In genomic region chr3:33060609-33061337, GRCh38 we compare ENCODE assay signal across 13 cellular contexts. TPM values are rescaled to one million over a fixed set of nuclear protein-coding genes. Genes with fewer than 3 reads are reported as not detected.
A peak's percentile ranks its signal among the peaks of the same experiment; 100 is the strongest.
DNase-seq lines count a peak whose midpoint lies in the region; ATAC-seq and TF ChIP-seq lines count a peak whose summit lies in the region.
"Had no signal": no experiment of that assay in that cellular context is flagged by ENCODE, and none has a peak within 500 bp of the region (broad histone marks: within the 10 kb centered on the region; RNA-seq: fewer than 3 reads in every experiment).

No MANE protein-coding gene starts in this region.

- intact Hi-C loops in CD8-positive, alpha-beta T cell (cut with DNase I, micrococcal nuclease), result loop anchor here (1.0 kb wide), 2 partner anchors 13 to 25 kb away; no protein-coding TSS in a partner anchor

- H3K27me3 ChIP-seq in CD8-positive, alpha-beta T cell (ENCODE audit: insufficient read depth, low read length), result no peaks in the 10 kb centered on the region
- no peaks in the 10 kb centered on the region for H3K27me3 ChIP-seq in trophoblast cell (ENCODE audit: insufficient read depth, low read length)
- H3K27me3 ChIP-seq: gastrocnemius medialis, left lung had no signal

- POLR2A ChIA-PET in CD8-positive, alpha-beta T cell (lab: Charles Lee), result interaction anchor here (5.3 kb wide), 1 partner anchor 15 kb away, joined by 29 read pairs; no protein-coding TSS in a partner anchor
- POLR2A ChIA-PET in T-cell (lab: Charles Lee) (interaction anchor here (0.5 to 1.4 kb wide), 4 partner anchors 11 to 77 kb away, joined by 3 to 8 read pairs (median 4); no protein-coding TSS in a partner anchor), HEK293T (lab: Yijun Ruan, JAX) (no interaction called here)

- H3K9ac ChIP-seq in trophoblast cell (ENCODE audit: low read length), result no peak overlapping the region

- peak overlapping the region; percentile 38 for H3K27ac Mint-ChIP-seq in CD8-positive, alpha-beta T cell
- peak overlapping the region; percentile 98 to 99 for H3K27ac Mint-ChIP-seq in T-cell
- H3K27ac Mint-ChIP-seq in natural killer cell treated with Interleukin-12 subunit alpha and Interleukin-12 subunit beta and Interleukin-15 and Interleukin-18, amount 100 ng/mL, for 72 hours, result peak overlapping the region in 1 of 2 donors; percentile 2
- H3K27ac Mint-ChIP-seq: progenitor cell of endocrine pancreas had no signal

- H4K8ac ChIP-seq in trophoblast cell (ENCODE audit: low read depth, low read length), result no peak overlapping the region

- no CpG with 5 or more reads among the region's 10 CpGs for WGBS in trophoblast cell (ENCODE audit: extremely low coverage, insufficient coverage, insufficient read length)

- no peak overlapping the region for H2BK5ac ChIP-seq in trophoblast cell (ENCODE audit: low read depth, low read length, poor library complexity)

- H3K79me2 ChIP-seq in trophoblast cell (ENCODE audit: control insufficient read depth, insufficient read depth, low read length, poor library complexity), result no peaks in the 10 kb centered on the region

- H3K4me3 ChIP-seq in CD8-positive, alpha-beta T cell (ENCODE audit: low read depth, low read length), result no peak overlapping the region
- H3K4me3 ChIP-seq in trophoblast cell (ENCODE audit: low read depth, low read length), result no peak overlapping the region
- H3K4me3 ChIP-seq: gastrocnemius medialis, left lung had no signal

- no peak overlapping the region for H4K12ac ChIP-seq in trophoblast cell (ENCODE audit: low read depth, low read length)

- H3K79me1 ChIP-seq in trophoblast cell (ENCODE audit: low read length), result no peaks in the 10 kb centered on the region

- no peak overlapping the region for H3K4ac ChIP-seq in trophoblast cell (ENCODE audit: low read depth, low read length)

- no peak for ATAC-seq in CD8-positive, alpha-beta T cell
- peak; percentile 49 to 70 (median 54) for ATAC-seq in T-cell (replicated peaks in 1 of 4)
- ATAC-seq in natural killer cell treated with Interleukin-12 subunit alpha and Interleukin-12 subunit beta and Interleukin-15 and Interleukin-18, amount 100 ng/mL, for 72 hours, result no peak
- no peak for ATAC-seq in HG02623 (IDR thresholded peaks at IDR 0.05; ENCODE audit: unreplicated experiment)
- ATAC-seq: gastrocnemius medialis, left lung had no signal

- no peak overlapping the region for H2BK12ac ChIP-seq in trophoblast cell (ENCODE audit: low read length)

- no peak overlapping the region for H2AFZ ChIP-seq in trophoblast cell (ENCODE audit: insufficient read depth, low read length, poor library complexity)

- no peaks in the 10 kb centered on the region for H3K27me3 Mint-ChIP-seq in CD8-positive, alpha-beta T cell (ENCODE audit: low read depth)
- no peaks in the 10 kb centered on the region for H3K27me3 Mint-ChIP-seq in T-cell
- no peaks in the 10 kb centered on the region for H3K27me3 Mint-ChIP-seq in natural killer cell treated with Interleukin-12 subunit alpha and Interleukin-12 subunit beta and Interleukin-15 and Interleukin-18, amount 100 ng/mL, for 72 hours
- H3K27me3 Mint-ChIP-seq: progenitor cell of endocrine pancreas had no signal

- in situ Hi-C loops in GM13976 (cut with MboI; ENCODE audit: low sequenced_read_pairs, unreplicated experiment), result loop anchor here (25.0 kb wide), 1 partner anchor 323 kb away; no protein-coding TSS in a partner anchor

- peaks cover 60% of the 10 kb centered on the region for H3K36me3 Mint-ChIP-seq in CD8-positive, alpha-beta T cell
- peaks cover 46% of the 10 kb centered on the region for H3K36me3 Mint-ChIP-seq in T-cell
- H3K36me3 Mint-ChIP-seq in natural killer cell treated with Interleukin-12 subunit alpha and Interleukin-12 subunit beta and Interleukin-15 and Interleukin-18, amount 100 ng/mL, for 72 hours, result peaks cover 16% of the 10 kb centered on the region

- peaks cover 58% of the 10 kb centered on the region for H3K4me1 Mint-ChIP-seq in CD8-positive, alpha-beta T cell (ENCODE audit: low read depth)
- peaks cover 77 to 87% (median 77%) of the 10 kb centered on the region in 3 donors for H3K4me1 Mint-ChIP-seq in T-cell
- peaks cover 28 to 40% of the 10 kb centered on the region in 2 donors for H3K4me1 Mint-ChIP-seq in natural killer cell treated with Interleukin-12 subunit alpha and Interleukin-12 subunit beta and Interleukin-15 and Interleukin-18, amount 100 ng/mL, for 72 hours (ENCODE audit: low read depth in 2 of 2)

- H4K91ac ChIP-seq in trophoblast cell (ENCODE audit: low read depth, low read length), result no peak overlapping the region

- H3K23ac ChIP-seq in trophoblast cell (ENCODE audit: low read length), result peak overlapping the region; percentile 3

- DNase-seq in CD8-positive, alpha-beta T cell, result peak in 3 of 7 experiments; percentile 30 to 65 (median 54)
- peak in 32 of 34 experiments; percentile 10 to 68 (median 42) for DNase-seq in T-cell
- peak; percentile 44 for DNase-seq in activated T-helper 1 cell treated with Interleukin-2 at 50 U/mL for 16 hours (ENCODE audit: low read depth)
- no peak for DNase-seq in trophoblast cell
- no peak for DNase-seq in natural killer cell treated with Interleukin-12 subunit alpha and Interleukin-12 subunit beta and Interleukin-15 and Interleukin-18, amount 100 ng/mL, for 72 hours (ENCODE audit: low spot score)
- DNase-seq in HEK293T (ENCODE audit: extremely low spot score), result no peak
- DNase-seq in GM13976 (ENCODE audit: low spot score), result no peak
- DNase-seq: gastrocnemius medialis, IMR-90, left lung, NCI-H2107 had no signal

- H3K27ac ChIP-seq in CD8-positive, alpha-beta T cell (ENCODE audit: low read depth, low read length), result no peak overlapping the region
- no peak overlapping the region for H3K27ac ChIP-seq in trophoblast cell (ENCODE audit: low read depth, low read length)
- H3K27ac ChIP-seq: gastrocnemius medialis, left lung had no signal

- no peak overlapping the region for H3K18ac ChIP-seq in trophoblast cell (ENCODE audit: low read length)

- no peak overlapping the region for H2AK5ac ChIP-seq in trophoblast cell (ENCODE audit: low read length)

- H3K4me2 ChIP-seq in trophoblast cell (ENCODE audit: low read length), result no peak overlapping the region

- no peaks in the 10 kb centered on the region for H3K9me3 Mint-ChIP-seq in CD8-positive, alpha-beta T cell
- no peaks in the 10 kb centered on the region for H3K9me3 Mint-ChIP-seq in T-cell
- no peaks in the 10 kb centered on the region for H3K9me3 Mint-ChIP-seq in natural killer cell treated with Interleukin-12 subunit alpha and Interleukin-12 subunit beta and Interleukin-15 and Interleukin-18, amount 100 ng/mL, for 72 hours

- no peak overlapping the region for H2BK120ac ChIP-seq in trophoblast cell (ENCODE audit: insufficient read depth, low read length, poor library complexity)

- CTCF ChIA-PET in CD8-positive, alpha-beta T cell (lab: Charles Lee), result interaction anchor here (0.8 to 1.6 kb wide), 5 partner anchors 8 to 113 kb away, joined by 3 to 5 read pairs (median 3); no protein-coding TSS in a partner anchor
- CTCF ChIA-PET in T-cell (lab: Charles Lee), result interaction anchor here (0.5 to 3.4 kb wide), 10 partner anchors 10 to 607 kb away, joined by 3 to 19 read pairs (median 4); no protein-coding TSS in a partner anchor
- CTCF ChIA-PET in HEK293T (lab: Yijun Ruan, JAX), result interaction anchor here (0.7 kb wide), 1 partner anchor 14 kb away, joined by 3 read pairs; no protein-coding TSS in a partner anchor

- TF ChIP-seq CTCF in CD8-positive, alpha-beta T cell (IDR thresholded peaks at IDR 0.05), result no peak
- no peak for TF ChIP-seq CTCF in GM13976 (IDR thresholded peaks at IDR 0.05; ENCODE audit: borderline replicate concordance, control extremely low read depth, extremely low read depth, insufficient read depth, missing control alignments)

- no peaks in the 10 kb centered on the region for H3K9me3 ChIP-seq in CD8-positive, alpha-beta T cell (ENCODE audit: low read length)
- no peaks in the 10 kb centered on the region for H3K9me3 ChIP-seq in trophoblast cell (ENCODE audit: insufficient read depth, low read depth, low read length)
- H3K9me3 ChIP-seq: gastrocnemius medialis, left lung had no signal

- H3K4me1 ChIP-seq in CD8-positive, alpha-beta T cell (ENCODE audit: insufficient read depth, low read length), result peaks cover 24% of the 10 kb centered on the region
- no peaks in the 10 kb centered on the region for H3K4me1 ChIP-seq in trophoblast cell (ENCODE audit: control insufficient read depth in 1 of 2, insufficient read depth in 2 of 2, low read length in 2 of 2)
- H3K4me1 ChIP-seq: gastrocnemius medialis had no signal

- peaks cover 5% of the 10 kb centered on the region for H3K36me3 ChIP-seq in CD8-positive, alpha-beta T cell (ENCODE audit: insufficient read depth, low read length)
- H3K36me3 ChIP-seq in trophoblast cell (ENCODE audit: control insufficient read depth in 1 of 2, insufficient read depth in 2 of 2, low read length in 2 of 2), result peaks cover 2 to 18% of the 10 kb centered on the region in 2 experiments

- H3K14ac ChIP-seq in trophoblast cell (ENCODE audit: low read length), result no peak overlapping the region

- no peak overlapping the region for H3K4me3 Mint-ChIP-seq in CD8-positive, alpha-beta T cell
- peak overlapping the region; percentile 23 to 59 (median 31) for H3K4me3 Mint-ChIP-seq in T-cell
- no peak overlapping the region for H3K4me3 Mint-ChIP-seq in natural killer cell treated with Interleukin-12 subunit alpha and Interleukin-12 subunit beta and Interleukin-15 and Interleukin-18, amount 100 ng/mL, for 72 hours

TF ChIP-seq in HEK293T, 16 proteins besides CTCF, POLR2A, EP300 and RAD21:
- TF ChIP-seq SUZ12 (IDR thresholded peaks at IDR 0.05) (no peak), BHLHE40 (IDR thresholded peaks at IDR 0.05; ENCODE audit: borderline replicate concordance) (no peak)

RNA-seq across cellular contexts. Expression of gene GLB1, which starts 36.2 kb away (rescaled TPM):
- 10 to 100 TPM; 13.3 to 14.7 TPM for total RNA-seq in CD8-positive, alpha-beta T cell
- total RNA-seq in T-cell, result 10 to 100 TPM; 28.2 to 46.2 (median 31.3) TPM
- polyA plus RNA-seq in trophoblast cell (2013), result 78.4 and 80.5 TPM in 2 replicates
- total RNA-seq in natural killer cell treated with Interleukin-12 subunit alpha and Interleukin-12 subunit beta and Interleukin-15 and Interleukin-18, amount 100 ng/mL, for 72 hours, result 10 to 100 TPM; 70.8 to 71.7 TPM

RNA-seq across cellular contexts. Expression of gene TMPPE, which starts 36.2 kb away (rescaled TPM):
- 1 to 10 TPM; 4.6 to 4.8 TPM for total RNA-seq in CD8-positive, alpha-beta T cell
- total RNA-seq in T-cell, result 10 to 100 TPM in 2 of 5 donors, 1 to 10 TPM in 3; 8.0 to 11.2 (median 9.8) TPM
- polyA plus RNA-seq in trophoblast cell (2013), result 2.4 and 2.6 TPM in 2 replicates
- 10 to 100 TPM; 14.4 to 14.5 TPM for total RNA-seq in natural killer cell treated with Interleukin-12 subunit alpha and Interleukin-12 subunit beta and Interleukin-15 and Interleukin-18, amount 100 ng/mL, for 72 hours

RNA-seq across cellular contexts. Expression of gene CRTAP, which starts 53.0 kb away (rescaled TPM):
- total RNA-seq in CD8-positive, alpha-beta T cell, result 10 to 100 TPM; 21.7 to 23.5 TPM
- total RNA-seq in T-cell, result 10 to 100 TPM; 27.8 to 65.7 (median 52.4) TPM
- polyA plus RNA-seq in trophoblast cell (2013), result 135 and 143 TPM in 2 replicates
- total RNA-seq in natural killer cell treated with Interleukin-12 subunit alpha and Interleukin-12 subunit beta and Interleukin-15 and Interleukin-18, amount 100 ng/mL, for 72 hours, result 10 to 100 TPM; 14.9 to 19.5 TPM

Comparison
In these comparisons a context has a peak if more than half of its experiments do, and no peak if none do; other contexts are left out.
1. ATAC-seq: peak in T-cell (4 of 4); none in CD8-positive, alpha-beta T cell (single experiment), natural killer cell treated with Interleukin-12 subunit alpha and Interleukin-12 subunit beta and Interleukin-15 and Interleukin-18, amount 100 ng/mL, for 72 hours (0 of 2) and HG02623 (single experiment).
2. DNase-seq: peak in T-cell (32 of 34) and activated T-helper 1 cell treated with Interleukin-2 at 50 U/mL for 16 hours (single experiment); none in trophoblast cell (0 of 2), natural killer cell treated with Interleukin-12 subunit alpha and Interleukin-12 subunit beta and Interleukin-15 and Interleukin-18, amount 100 ng/mL, for 72 hours (single experiment), HEK293T (single experiment) and GM13976 (single experiment).
3. H3K4me3 Mint-ChIP-seq: peak in T-cell (3 of 3); none in CD8-positive, alpha-beta T cell (single experiment) and natural killer cell treated with Interleukin-12 subunit alpha and Interleukin-12 subunit beta and Interleukin-15 and Interleukin-18, amount 100 ng/mL, for 72 hours (single experiment).